In the genomic region with DNA sequence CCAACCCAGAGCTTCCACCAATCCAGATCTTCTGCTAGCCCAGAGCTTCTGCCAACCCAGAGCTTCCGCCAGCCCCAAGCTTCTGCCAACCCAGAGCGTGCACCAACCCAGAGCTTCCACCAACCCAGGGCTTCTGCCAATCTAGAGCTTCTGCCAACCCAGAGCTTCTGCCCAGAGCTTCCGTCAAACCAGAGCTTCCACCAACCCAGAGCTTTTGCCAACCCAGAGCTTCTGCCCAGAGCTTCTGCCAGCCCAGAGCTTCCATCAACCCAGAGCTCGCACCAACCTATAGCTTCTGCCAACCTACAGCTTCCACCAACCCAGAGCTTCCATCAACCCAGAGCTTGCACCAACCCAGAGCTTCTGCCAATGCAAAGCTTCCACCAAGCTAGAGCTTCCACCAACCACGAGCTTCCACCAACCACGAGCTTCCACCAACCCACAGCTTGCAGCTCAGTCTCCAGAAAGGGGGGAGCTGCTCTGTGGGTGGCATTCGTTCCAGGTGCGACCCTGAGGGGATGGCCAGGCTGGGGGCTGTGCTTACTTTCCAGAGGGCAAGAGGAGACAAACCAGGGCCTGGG, we compare ENCODE assay signal across 29 cellular contexts. TPM values are rescaled to one million over a fixed set of nuclear protein-coding genes. Genes with fewer than 3 reads are reported as not detected.
DNase-seq lines count a peak whose midpoint lies in the region; ATAC-seq, FAIRE-seq and TF ChIP-seq lines count a peak whose summit lies in the region.
"Had no signal": no experiment of that assay in that cellular context is flagged by ENCODE, and none has a peak within 500 bp of the region (broad histone marks: within the 10 kb centered on the region; RNA-seq: fewer than 3 reads in every experiment).

No MANE protein-coding gene starts in this region.

- peaks cover 10% of the 10 kb centered on the region for H3K4me1 Mint-ChIP-seq in activated CD4-positive, alpha-beta memory T cell treated with anti-CD3 and anti-CD28 coated beads, Interleukin-2, amount 10 ng/mL, durations not matched to agents 7 days and 5 days
- H3K4me1 Mint-ChIP-seq in activated CD4-positive, alpha-beta memory T cell treated with anti-CD3 and anti-CD28 coated beads for 36 hours (ENCODE audit: low read depth) = peaks cover 9% of the 10 kb centered on the region

- no peak overlapping the region for H2BK20ac ChIP-seq in H1 (ENCODE audit: low read length)

- H2BK12ac ChIP-seq in H1 (ENCODE audit: low read depth, low read length) = 0 out of 2 replicates have a peak overlapping the region, but pooled peaks have one; percentile 60

- H3K23ac ChIP-seq in H1 (ENCODE audit: insufficient read length) = no peak overlapping the region

- H4K5ac ChIP-seq in H1 (ENCODE audit: insufficient read length, low read depth, low read length) = no peak overlapping the region

- ATAC-seq in sciatic nerve = no peak
- ATAC-seq in omental fat pad (ENCODE audit: low FRiP score) = no peak
- ATAC-seq: activated CD8-positive, alpha-beta T cell treated with anti-CD3 and anti-CD28 coated beads, Interleukin-2, amount 10 ng/mL, durations not matched to agents 7 days and 5 days; HCT116; PC-3; stimulated activated effector memory CD8-positive, alpha-beta T cell treated with anti-CD3 and anti-CD28 coated beads, Interleukin-12 subunit alpha, Interleukin-12 subunit beta, amount 100 ng/mL, for 72 hours had no signal

- DNase-seq in activated CD4-positive, alpha-beta memory T cell treated with anti-CD3 and anti-CD28 coated beads, Interleukin-2, amount 10 ng/mL, durations not matched to agents 7 days and 5 days = peak; percentile 7
- no peak for DNase-seq in activated CD4-positive, alpha-beta memory T cell treated with anti-CD3 and anti-CD28 coated beads for 36 hours
- DNase-seq in MG63 = peak; percentile 68
- DNase-seq in H1 (ENCODE audit: low read depth in 1 of 2, low spot score in 2 of 2) = no peak
- peak; percentile 31 for DNase-seq in sciatic nerve (ENCODE audit: low spot score)
- no peak for DNase-seq in omental fat pad (ENCODE audit: low spot score)
- no peak for DNase-seq in NOMO-1 (lab: John Stamatoyannopoulos, UW; ENCODE audit: unreplicated experiment in 2 of 2)
- DNase-seq in HuH-7.5 (ENCODE audit: low spot score) = no peak
- DNase-seq: activated B cell treated with CpG ODN at 0.5 μM for 24 hours; activated CD8-positive, alpha-beta T cell treated with anti-CD3 and anti-CD28 coated beads, Interleukin-2, amount 10 ng/mL, durations not matched to agents 7 days and 5 days; BE2C; foreskin melanocyte; GF-D8; MM.1S; NCI-H82; PC-3; T-helper 2 cell had no signal

- no peak overlapping the region for H3K14ac ChIP-seq in H1 (ENCODE audit: insufficient read length)

- no peak for TF ChIP-seq CTCF in H1 (IDR thresholded peaks at IDR 0.05; ENCODE audit: control extremely low read depth in 1 of 3, insufficient read depth in 1 of 3, low read depth in 1 of 3, low read length in 3 of 3)
- TF ChIP-seq CTCF in omental fat pad (IDR thresholded peaks at IDR 0.05) = no peak

- POLR2A ChIA-PET in activated CD4-positive, alpha-beta memory T cell treated with anti-CD3 and anti-CD28 coated beads, Interleukin-2, amount 10 ng/mL, durations not matched to agents 7 days and 5 days (lab: Charles Lee) = no interaction called here
- POLR2A ChIA-PET in activated CD4-positive, alpha-beta memory T cell treated with anti-CD3 and anti-CD28 coated beads for 36 hours (lab: Charles Lee) = no interaction called here
- POLR2A ChIA-PET in H1 (lab: Charles Lee; ENCODE audit: partially characterized antibody) = no interaction called here

- H3K4me2 ChIP-seq in H1 (ENCODE audit: insufficient read depth in 1 of 2, low read depth in 2 of 2, low read length in 2 of 2) = no peak overlapping the region

- H2BK15ac ChIP-seq in H1 (ENCODE audit: low read length) = no peak overlapping the region

- H3K27me3 ChIP-seq in MG63 = no peaks in the 10 kb centered on the region; the same call in 1 of the 2 replicates
- H3K27me3 ChIP-seq in H1 (replicated peaks in 1 of 4; ENCODE audit: control insufficient read depth in 3 of 4, extremely low read depth in 1 of 4, insufficient read depth in 3 of 4, low read length in 3 of 4) = no peaks in the 10 kb centered on the region
- H3K27me3 ChIP-seq: BE2C had no signal

- H4K8ac ChIP-seq in H1 (ENCODE audit: extremely low read depth, insufficient read depth, low read length) = no peak overlapping the region

- FAIRE-seq in H1 (lab: Jason Lieb, UNC) = no peak
- FAIRE-seq: bronchial epithelial cell, D721Med had no signal

- no peak for TF ChIP-seq RAD21 in H1 (IDR thresholded peaks at IDR 0.05 in 1 of 2, conservative IDR thresholded peaks at IDR 0.05 in 1 of 2; ENCODE audit: low read depth in 2 of 2, low read length in 2 of 2)

- H3K79me2 ChIP-seq in H1 (ENCODE audit: control insufficient read depth in 1 of 2, insufficient read depth in 2 of 2, low read length in 2 of 2) = no peaks in the 10 kb centered on the region

- H3K27me3 Mint-ChIP-seq in activated CD4-positive, alpha-beta memory T cell treated with anti-CD3 and anti-CD28 coated beads, Interleukin-2, amount 10 ng/mL, durations not matched to agents 7 days and 5 days = peaks cover 6% of the 10 kb centered on the region
- peaks cover 3% of the 10 kb centered on the region for H3K27me3 Mint-ChIP-seq in activated CD4-positive, alpha-beta memory T cell treated with anti-CD3 and anti-CD28 coated beads for 36 hours

- no peak overlapping the region for H2BK120ac ChIP-seq in H1 (replicated peaks; ENCODE audit: low read depth, low read length)

- H2AK5ac ChIP-seq in H1 (ENCODE audit: low read depth, low read length) = no peak overlapping the region

- no peaks in the 10 kb centered on the region for H3K9me3 Mint-ChIP-seq in activated CD4-positive, alpha-beta memory T cell treated with anti-CD3 and anti-CD28 coated beads, Interleukin-2, amount 10 ng/mL, durations not matched to agents 7 days and 5 days
- H3K9me3 Mint-ChIP-seq in activated CD4-positive, alpha-beta memory T cell treated with anti-CD3 and anti-CD28 coated beads for 36 hours = no peaks in the 10 kb centered on the region
- H3K9me3 Mint-ChIP-seq: activated B cell treated with CpG ODN at 0.5 μM for 24 hours; mesothelial cell of epicardium; stimulated activated effector memory CD8-positive, alpha-beta T cell treated with anti-CD3 and anti-CD28 coated beads, Interleukin-12 subunit alpha, Interleukin-12 subunit beta, amount 100 ng/mL, for 72 hours had no signal

- TF ChIP-seq EP300 in H1 (IDR thresholded peaks at IDR 0.05; ENCODE audit: borderline replicate concordance in 1 of 2, low read depth in 2 of 2, low read length in 2 of 2) = no peak

- no peak for TF ChIP-seq POLR2A in H1 (IDR thresholded peaks at IDR 0.05; ENCODE audit: control extremely low read depth in 1 of 2, low read depth in 2 of 2, low read length in 2 of 2)

- no peak overlapping the region for H3K27ac Mint-ChIP-seq in activated CD4-positive, alpha-beta memory T cell treated with anti-CD3 and anti-CD28 coated beads, Interleukin-2, amount 10 ng/mL, durations not matched to agents 7 days and 5 days
- H3K27ac Mint-ChIP-seq in activated CD4-positive, alpha-beta memory T cell treated with anti-CD3 and anti-CD28 coated beads for 36 hours = no peak overlapping the region
- H3K27ac Mint-ChIP-seq: activated B cell treated with CpG ODN at 0.5 μM for 24 hours; activated CD8-positive, alpha-beta T cell treated with anti-CD3 and anti-CD28 coated beads, Interleukin-2, amount 10 ng/mL, durations not matched to agents 7 days and 5 days; mesothelial cell of epicardium; stimulated activated effector memory CD8-positive, alpha-beta T cell treated with anti-CD3 and anti-CD28 coated beads, Interleukin-12 subunit alpha, Interleukin-12 subunit beta, amount 100 ng/mL, for 72 hours had no signal

- no peak overlapping the region for H3K4ac ChIP-seq in H1 (replicated peaks; ENCODE audit: insufficient read length, low read depth, low read length)

- CTCF ChIA-PET in activated CD4-positive, alpha-beta memory T cell treated with anti-CD3 and anti-CD28 coated beads, Interleukin-2, amount 10 ng/mL, durations not matched to agents 7 days and 5 days (lab: Charles Lee) = no interaction called here
- CTCF ChIA-PET in activated CD4-positive, alpha-beta memory T cell treated with anti-CD3 and anti-CD28 coated beads for 36 hours (lab: Charles Lee) = no interaction called here
- CTCF ChIA-PET in H1 (lab: Charles Lee; ENCODE audit: partially characterized antibody) = interaction anchor here (0.6 to 2.1 kb wide), 8 partner anchors 10 to 172 kb away, joined by 3 to 9 read pairs (median 4); no protein-coding TSS in a partner anchor

- no peak overlapping the region for H3K56ac ChIP-seq in H1 (replicated peaks; ENCODE audit: insufficient read length, low read depth, low read length)

- peaks cover 0 to 1% of the 10 kb centered on the region in 2 experiments for H4K20me1 ChIP-seq in H1 (replicated peaks in 1 of 2; ENCODE audit: control insufficient read depth in 1 of 2, insufficient read depth in 2 of 2, low read length in 2 of 2)

- H4K91ac ChIP-seq in H1 (replicated peaks; ENCODE audit: insufficient read length, low read length) = no peak overlapping the region

- no peak overlapping the region for H3K4me3 Mint-ChIP-seq in activated CD4-positive, alpha-beta memory T cell treated with anti-CD3 and anti-CD28 coated beads, Interleukin-2, amount 10 ng/mL, durations not matched to agents 7 days and 5 days
- H3K4me3 Mint-ChIP-seq in activated CD4-positive, alpha-beta memory T cell treated with anti-CD3 and anti-CD28 coated beads for 36 hours = no peak overlapping the region
- H3K4me3 Mint-ChIP-seq: activated B cell treated with CpG ODN at 0.5 μM for 24 hours; activated CD8-positive, alpha-beta T cell treated with anti-CD3 and anti-CD28 coated beads, Interleukin-2, amount 10 ng/mL, durations not matched to agents 7 days and 5 days; mesothelial cell of epicardium; stimulated activated effector memory CD8-positive, alpha-beta T cell treated with anti-CD3 and anti-CD28 coated beads, Interleukin-12 subunit alpha, Interleukin-12 subunit beta, amount 100 ng/mL, for 72 hours had no signal

- H3K9me3 ChIP-seq in MG63 (peaks cover 2% of the 10 kb centered on the region; the same call in 1 of the 2 replicates), H1 (ENCODE audit: insufficient read depth in 2 of 2, low read depth in 1 of 2, low read length in 1 of 2) (no peaks in the 10 kb centered on the region)
- H3K9me3 ChIP-seq: BE2C had no signal

- H3K4me1 ChIP-seq in H1 (replicated peaks in 1 of 4; ENCODE audit: control insufficient read depth in 3 of 4, insufficient read depth in 4 of 4, low read length in 3 of 4) = peaks cover 0 to 5% (median 1%) of the 10 kb centered on the region in 4 experiments; a peak in 1 of 7 replicates

- H3K23me2 ChIP-seq in H1 (ENCODE audit: low read depth, low read length) = peaks cover 4% of the 10 kb centered on the region; the same call in 1 of the 2 replicates

- intact Hi-C loops in activated CD4-positive, alpha-beta memory T cell treated with anti-CD3 and anti-CD28 coated beads for 36 hours (cut with micrococcal nuclease) = no loop called here
- intact Hi-C loops in sciatic nerve (cut with DNase I) = no loop called here

- no peak overlapping the region for H2BK5ac ChIP-seq in H1 (ENCODE audit: low read depth, low read length)

- no peak overlapping the region for H3K18ac ChIP-seq in H1 (ENCODE audit: extremely low read depth, low read length)

- no peak overlapping the region for H3K9ac ChIP-seq in H1 (replicated peaks in 1 of 4; ENCODE audit: extremely low read depth in 1 of 4, low read depth in 3 of 4, low read length in 3 of 4)

- H3K27ac ChIP-seq in H1 (ENCODE audit: low read depth, low read length) = no peak overlapping the region
- H3K27ac ChIP-seq: 22Rv1 had no signal

- 93% methylated on average over 8 of the region's 8 CpGs; no CpG with 5 or more reads in 1 of the 2 experiments for WGBS in H1 (ENCODE audit: extremely low coverage in 1 of 2, insufficient coverage in 1 of 2, insufficient read length in 1 of 2, insufficient replicate concordance in 2 of 2, low coverage in 1 of 2, low lambda C conversion rate in 2 of 2, missing lambda C conversion rate in 1 of 2), 2 experiments

- no peaks in the 10 kb centered on the region for H3K36me3 ChIP-seq in MG63
- no peaks in the 10 kb centered on the region for H3K36me3 ChIP-seq in H1 (ENCODE audit: control insufficient read depth in 2 of 4, insufficient read depth in 4 of 4, low read length in 3 of 4)
- H3K36me3 ChIP-seq: BE2C had no signal

- no peak overlapping the region for H2AFZ ChIP-seq in H1 (ENCODE audit: low read length)

- H3K79me1 ChIP-seq in H1 (ENCODE audit: low read depth, low read length) = no peaks in the 10 kb centered on the region

- no peak overlapping the region for H3K4me3 ChIP-seq in MG63
- H3K4me3 ChIP-seq in H1 (ENCODE audit: extremely low read depth in 1 of 4, insufficient read depth in 2 of 4, low read depth in 3 of 4, low read length in 4 of 4) = no peak overlapping the region

- H3K36me3 Mint-ChIP-seq in activated CD4-positive, alpha-beta memory T cell treated with anti-CD3 and anti-CD28 coated beads, Interleukin-2, amount 10 ng/mL, durations not matched to agents 7 days and 5 days (ENCODE audit: low read depth) = no peaks in the 10 kb centered on the region
- no peaks in the 10 kb centered on the region for H3K36me3 Mint-ChIP-seq in activated CD4-positive, alpha-beta memory T cell treated with anti-CD3 and anti-CD28 coated beads for 36 hours
- H3K36me3 Mint-ChIP-seq: stimulated activated effector memory CD8-positive, alpha-beta T cell treated with anti-CD3 and anti-CD28 coated beads, Interleukin-12 subunit alpha, Interleukin-12 subunit beta, amount 100 ng/mL, for 72 hours had no signal

RNA-seq across cellular contexts. Expression of gene CRYAA, which starts 23.8 kb away (rescaled TPM):
- not detected for total RNA-seq in activated CD4-positive, alpha-beta memory T cell treated with anti-CD3 and anti-CD28 coated beads, Interleukin-2, amount 10 ng/mL, durations not matched to agents 7 days and 5 days
- total RNA-seq in activated CD4-positive, alpha-beta memory T cell treated with anti-CD3 and anti-CD28 coated beads for 36 hours = not detected
- total RNA-seq in MG63 (2014; rRNA removed; shearing (Covaris generic); ENCODE audit: low replicate concordance) = not detected in 2 replicates
- total RNA-seq in H1 (2021; fragmentation: NEBNext Ultra II Directional; extraction: Animal tissue kit (Norgen Biotek cat#: 25700)) = not detected in 2 replicates
- not detected in 2 replicates for polyA plus RNA-seq in H1 (2011; rRNA removed)
- not detected for polyA plus RNA-seq in H1 (2011; cell fraction: cytosol; rRNA removed)
- polyA plus RNA-seq in H1 (2011; cell fraction: nucleus; rRNA removed) = not detected
- polyA plus RNA-seq in H1 (2012, experiment 1 of 2) = 0.44 TPM in 1 of 4 replicates, not detected in the others
- 1.0 TPM for polyA plus RNA-seq in H1 (2012, experiment 2 of 2)
- not detected for polyA plus RNA-seq in H1 (2013, experiment 1 of 2)
- not detected for polyA plus RNA-seq in H1 (2013, experiment 2 of 2)
- polyA minus RNA-seq in H1 (2011; rRNA and poly(A)+ RNA removed) = not detected in 2 replicates
- not detected for polyA minus RNA-seq in H1 (2011; cell fraction: cytosol; rRNA and poly(A)+ RNA removed)
- not detected for polyA minus RNA-seq in H1 (2011; cell fraction: nucleus; rRNA and poly(A)+ RNA removed)
- not detected for total RNA-seq in sciatic nerve
- total RNA-seq in omental fat pad = not detected
- total RNA-seq: activated B cell treated with CpG ODN at 0.5 μM for 24 hours; activated CD8-positive, alpha-beta T cell treated with anti-CD3 and anti-CD28 coated beads, Interleukin-2, amount 10 ng/mL, durations not matched to agents 7 days and 5 days; bronchial epithelial cell; epithelial cell of proximal tubule; kidney epithelial cell; mesothelial cell of epicardium; PC-3; renal cortical epithelial cell; SK-MEL-5 had no signal
- polyA plus RNA-seq: adipose tissue, neural cell had no signal

Comparison
In these comparisons a context has a peak if more than half of its experiments do, and no peak if none do; other contexts are left out.
1. DNase-seq: peak in activated CD4-positive, alpha-beta memory T cell treated with anti-CD3 and anti-CD28 coated beads, Interleukin-2, amount 10 ng/mL, durations not matched to agents 7 days and 5 days (single experiment), MG63 (single experiment) and sciatic nerve (single experiment); none in activated CD4-positive, alpha-beta memory T cell treated with anti-CD3 and anti-CD28 coated beads for 36 hours (single experiment), H1 (0 of 2), omental fat pad (single experiment), NOMO-1 (0 of 2) and HuH-7.5 (single experiment).